25 cellular contexts compared by ENCODE assay signal in the genomic region with DNA sequence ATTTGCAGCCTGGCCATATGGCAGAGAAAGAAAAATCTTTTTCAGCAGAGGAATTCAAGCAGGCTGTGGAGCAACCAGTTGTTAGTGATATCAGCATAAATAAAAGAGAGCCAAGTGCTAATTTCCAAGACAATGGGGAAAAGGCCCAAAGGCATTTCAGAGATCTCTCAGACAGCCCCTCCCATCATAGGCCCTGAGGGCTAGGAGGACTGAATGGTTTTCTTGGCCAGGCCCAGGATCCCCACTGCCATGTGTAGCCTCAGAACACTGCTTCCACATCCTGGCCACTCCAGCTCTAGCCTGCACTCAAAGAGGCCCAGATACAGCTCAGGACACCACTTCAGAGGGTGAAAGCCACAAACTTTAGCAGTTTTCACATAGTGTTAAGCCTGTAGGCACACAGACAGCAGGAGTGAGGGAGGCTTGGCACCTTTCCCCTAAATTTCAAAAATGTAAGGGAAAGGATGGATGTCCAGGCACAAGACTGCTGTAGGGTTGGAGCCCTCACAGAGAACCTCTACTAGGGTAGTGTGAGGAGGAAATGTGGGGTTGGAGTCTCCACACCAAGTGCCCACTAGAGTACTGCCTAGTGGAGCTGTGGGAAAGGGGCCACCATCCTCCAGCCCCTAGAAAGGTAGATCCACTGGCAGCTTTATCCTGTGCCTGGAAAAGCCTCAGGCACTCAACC.
"Had no signal": no experiment of that assay in that cellular context is flagged by ENCODE, and none has a peak within 500 bp of the region (broad histone marks: within the 10 kb centered on the region; RNA-seq: fewer than 3 reads in every experiment).

No MANE protein-coding gene starts in this region.

- H3K4me1 ChIP-seq: left ventricle myocardium inferior, transverse colon, uterus had no signal

- FAIRE-seq: frontal cortex had no signal

- H3K36me3 ChIP-seq: cardiac muscle cell, left ventricle myocardium inferior, sigmoid colon, transverse colon, uterus had no signal

- H3K27me3 ChIP-seq: cardiac muscle cell, hepatocyte, sigmoid colon, transverse colon, uterus had no signal

- H3K9me3 ChIP-seq: uterus had no signal

- ATAC-seq: activated CD4-positive, alpha-beta T cell treated with anti-CD3 and anti-CD28 coated beads for 36 hours; activated T-helper 17 cell treated with anti-CD3 and anti-CD28 coated beads, Interleukin-2, amount 50 U/mL, for 72 hours; naive thymus-derived CD8-positive, alpha-beta T cell; stimulated activated memory B cell treated with anti-CD40 and anti-IgM and Interleukin-4, amounts not matched to agents 10 μg/mL and 1 μg/mL and 100 μg/mL, for 72 hours had no signal

- H3K4me3 ChIP-seq: cardiac muscle cell, hepatocyte, left ventricle myocardium inferior, sigmoid colon, smooth muscle cell, transverse colon, uterus had no signal

- H3K27me3 Mint-ChIP-seq: activated B cell treated with CpG ODN at 0.5 μM for 24 hours; activated CD4-positive, alpha-beta T cell treated with anti-CD3 and anti-CD28 coated beads for 36 hours; activated naive CD8-positive, alpha-beta T cell treated with anti-CD3 and anti-CD28 coated beads, Interleukin-2, amount 10 ng/mL, durations not matched to agents 7 days and 5 days; activated T-cell treated with anti-CD3 and anti-CD28 coated beads, Interleukin-2, amount 50 U/mL, for 24 hours; activated T-helper 17 cell treated with anti-CD3 and anti-CD28 coated beads, Interleukin-2, amount 50 U/mL, for 72 hours; dendritic cell treated with granulocyte-macrophage colony-stimulating factor and Interleukin-4, amounts not matched to agents 40 ng/mL and 50 ng/mL, for 4 days; naive thymus-derived CD8-positive, alpha-beta T cell; stimulated activated memory B cell treated with anti-CD40 and anti-IgM and Interleukin-4, amounts not matched to agents 10 μg/mL and 1 μg/mL and 100 μg/mL, for 72 hours had no signal

- H3K79me2 ChIP-seq: hepatocyte had no signal

- H3K4me3 Mint-ChIP-seq: activated B cell treated with CpG ODN at 0.5 μM for 24 hours; activated CD4-positive, alpha-beta T cell treated with anti-CD3 and anti-CD28 coated beads for 36 hours; activated naive CD8-positive, alpha-beta T cell treated with anti-CD3 and anti-CD28 coated beads, Interleukin-2, amount 10 ng/mL, durations not matched to agents 7 days and 5 days; activated T-cell treated with anti-CD3 and anti-CD28 coated beads, Interleukin-2, amount 50 U/mL, for 24 hours; activated T-helper 17 cell treated with anti-CD3 and anti-CD28 coated beads, Interleukin-2, amount 50 U/mL, for 72 hours; dendritic cell treated with granulocyte-macrophage colony-stimulating factor and Interleukin-4, amounts not matched to agents 40 ng/mL and 50 ng/mL, for 4 days; mesothelial cell of epicardium; naive thymus-derived CD8-positive, alpha-beta T cell; stimulated activated memory B cell treated with anti-CD40 and anti-IgM and Interleukin-4, amounts not matched to agents 10 μg/mL and 1 μg/mL and 100 μg/mL, for 72 hours had no signal

- H3K27ac ChIP-seq: cardiac muscle cell, hepatocyte, left ventricle myocardium inferior, sigmoid colon, transverse colon, uterus had no signal

- H2AFZ ChIP-seq: hepatocyte had no signal

- DNase-seq: activated B cell treated with CpG ODN at 0.5 μM for 24 hours; activated CD4-positive, alpha-beta T cell treated with anti-CD3 and anti-CD28 coated beads for 36 hours; activated CD4-positive, alpha-beta T cell treated with anti-CD3 and anti-CD28 coated beads, Interleukin-2, amount 50 U/mL, for 4 hours; activated CD8-positive, alpha-beta memory T cell treated with anti-CD3 and anti-CD28 coated beads for 24 hours; activated CD8-positive, alpha-beta memory T cell treated with anti-CD3 and anti-CD28 coated beads, Interleukin-2, amount 50 U/mL, for 4 hours; activated naive CD4-positive, alpha-beta T cell treated with Interleukin-2 at 50 U/mL for 16 hours; activated naive CD8-positive, alpha-beta T cell treated with anti-CD3 and anti-CD28 coated beads, Interleukin-2, amount 10 ng/mL, durations not matched to agents 7 days and 5 days; activated T-cell treated with anti-CD3 and anti-CD28 coated beads, Interleukin-2, amount 50 U/mL, for 24 hours; effector CD4-positive, alpha-beta T cell; glutamatergic neuron; left ventricle myocardium inferior; naive thymus-derived CD8-positive, alpha-beta T cell; sigmoid colon; stimulated activated CD4-positive, alpha-beta T cell treated with anti-CD3 and anti-CD28 coated beads, Interleukin-15, amount 100 ng/mL, for 24 hours; T1000; transverse colon; uterus had no signal

- H3K27ac Mint-ChIP-seq: activated B cell treated with CpG ODN at 0.5 μM for 24 hours; activated CD4-positive, alpha-beta T cell treated with anti-CD3 and anti-CD28 coated beads for 36 hours; activated naive CD8-positive, alpha-beta T cell treated with anti-CD3 and anti-CD28 coated beads, Interleukin-2, amount 10 ng/mL, durations not matched to agents 7 days and 5 days; activated T-cell treated with anti-CD3 and anti-CD28 coated beads, Interleukin-2, amount 50 U/mL, for 24 hours; activated T-helper 17 cell treated with anti-CD3 and anti-CD28 coated beads, Interleukin-2, amount 50 U/mL, for 72 hours; dendritic cell treated with granulocyte-macrophage colony-stimulating factor and Interleukin-4, amounts not matched to agents 40 ng/mL and 50 ng/mL, for 4 days; mesothelial cell of epicardium; stimulated activated memory B cell treated with anti-CD40 and anti-IgM and Interleukin-4, amounts not matched to agents 10 μg/mL and 1 μg/mL and 100 μg/mL, for 72 hours had no signal

- H3K4me2 ChIP-seq: hepatocyte, smooth muscle cell had no signal

- H3K4me1 Mint-ChIP-seq: activated B cell treated with CpG ODN at 0.5 μM for 24 hours; activated CD4-positive, alpha-beta T cell treated with anti-CD3 and anti-CD28 coated beads for 36 hours; activated naive CD8-positive, alpha-beta T cell treated with anti-CD3 and anti-CD28 coated beads, Interleukin-2, amount 10 ng/mL, durations not matched to agents 7 days and 5 days; activated T-helper 17 cell treated with anti-CD3 and anti-CD28 coated beads, Interleukin-2, amount 50 U/mL, for 72 hours; mesothelial cell of epicardium; naive thymus-derived CD8-positive, alpha-beta T cell; stimulated activated memory B cell treated with anti-CD40 and anti-IgM and Interleukin-4, amounts not matched to agents 10 μg/mL and 1 μg/mL and 100 μg/mL, for 72 hours had no signal
